Comparison of ENCODE assay signal across 1 cellular context in genomic region chr6:131163886-131164285, GRCh38.
TF ChIP-seq lines count a peak whose summit lies in the region.

No MANE protein-coding gene starts in this region.

TF ChIP-seq in GM23338, 12 proteins besides CTCF, POLR2A, EP300 and RAD21:
- TF ChIP-seq ZNF331 (CRISPR knock-in tag; IDR thresholded peaks at IDR 0.05; ENCODE audit: low read depth) (no peak), NANOG (IDR thresholded peaks at IDR 0.05; ENCODE audit: borderline replicate concordance) (no peak), JUNB (IDR thresholded peaks at IDR 0.05; ENCODE audit: unreplicated experiment) (no peak), ETS1 (IDR thresholded peaks at IDR 0.05) (no peak), REST (IDR thresholded peaks at IDR 0.05; ENCODE audit: unreplicated experiment) (no peak), ZNF114 (CRISPR knock-in tag; IDR thresholded peaks at IDR 0.05) (no peak), CREB1 (CRISPR knock-in tag; IDR thresholded peaks at IDR 0.05; ENCODE audit: low read depth) (no peak), ZNF462 (CRISPR knock-in tag; IDR thresholded peaks at IDR 0.05) (no peak)
